ENCODE assay signal across 8 cellular contexts in genomic region chr17:76252040-76252954, GRCh38. TPM values are rescaled to one million over a fixed set of nuclear protein-coding genes. Genes with fewer than 3 reads are reported as not detected.
DNase-seq lines count a peak whose midpoint lies in the region; ATAC-seq and TF ChIP-seq lines count a peak whose summit lies in the region.

No MANE protein-coding gene starts in this region.

- H3K4me2 ChIP-seq in hepatocyte = peak overlapping the region; percentile 41

- H3K4me1 Mint-ChIP-seq in stimulated activated effector memory CD8-positive, alpha-beta T cell treated with anti-CD3 and anti-CD28 coated beads, Interleukin-12 subunit alpha, Interleukin-12 subunit beta, amount 100 ng/mL, for 72 hours = peaks cover 51% of the 10 kb centered on the region

- H3K4me1 ChIP-seq in hepatocyte (ENCODE audit: insufficient read depth) = peaks cover 22% of the 10 kb centered on the region

- peak overlapping the region; percentile 71 for H3K4me3 Mint-ChIP-seq in stimulated activated effector memory CD8-positive, alpha-beta T cell treated with anti-CD3 and anti-CD28 coated beads, Interleukin-12 subunit alpha, Interleukin-12 subunit beta, amount 100 ng/mL, for 72 hours

- peaks cover 4 to 14% of the 10 kb centered on the region in 2 donors for H3K36me3 Mint-ChIP-seq in activated naive CD4-positive, alpha-beta T cell treated with anti-CD3 and anti-CD28 coated beads, Interleukin-2, amount 50 U/mL, for 72 hours
- H3K36me3 Mint-ChIP-seq in stimulated activated effector memory CD8-positive, alpha-beta T cell treated with anti-CD3 and anti-CD28 coated beads, Interleukin-12 subunit alpha, Interleukin-12 subunit beta, amount 100 ng/mL, for 72 hours = peaks cover 8% of the 10 kb centered on the region

- WGBS in hepatocyte (ENCODE audit: low lambda C conversion rate, missing lambda C conversion rate) = 62% methylated on average over 11 of the region's 11 CpGs

- DNase-seq in M059J (ENCODE audit: low read depth) = peak; percentile 99
- peak in 1 of 2 donors; percentile 55 for DNase-seq in activated naive CD4-positive, alpha-beta T cell treated with anti-CD3 and anti-CD28 coated beads, Interleukin-2, amount 50 U/mL, for 72 hours (ENCODE audit: low spot score in 2 of 2)
- peak; percentile 67 for DNase-seq in hepatocyte (ENCODE audit: low spot score)
- peak in 1 of 2 donors; percentile 70 for DNase-seq in stimulated activated effector memory CD8-positive, alpha-beta T cell treated with anti-CD3 and anti-CD28 coated beads, Interleukin-12 subunit alpha, Interleukin-12 subunit beta, amount 100 ng/mL, for 72 hours (ENCODE audit: low spot score in 2 of 2)
- DNase-seq in Ammon's horn (ENCODE audit: low spot score) = no peak
- no peak for DNase-seq in cerebellar cortex (ENCODE audit: low spot score)

- peaks cover 3 to 9% of the 10 kb centered on the region in 2 donors for H3K9me3 Mint-ChIP-seq in activated naive CD4-positive, alpha-beta T cell treated with anti-CD3 and anti-CD28 coated beads, Interleukin-2, amount 50 U/mL, for 72 hours
- no peaks in the 10 kb centered on the region for H3K9me3 Mint-ChIP-seq in stimulated activated effector memory CD8-positive, alpha-beta T cell treated with anti-CD3 and anti-CD28 coated beads, Interleukin-12 subunit alpha, Interleukin-12 subunit beta, amount 100 ng/mL, for 72 hours

- no peaks in the 10 kb centered on the region for H3K9me3 ChIP-seq in hepatocyte (ENCODE audit: low read depth)

- no peak overlapping the region for H3K4me3 ChIP-seq in hepatocyte

- TF ChIP-seq CTCF in hepatocyte (IDR thresholded peaks at IDR 0.05; ENCODE audit: poor library complexity) = no peak

- H3K79me2 ChIP-seq in hepatocyte = no peaks in the 10 kb centered on the region

- no peaks in the 10 kb centered on the region for H3K27me3 ChIP-seq in hepatocyte

- H3K9me2 ChIP-seq in hepatocyte (replicated peaks; ENCODE audit: insufficient read depth) = no peaks in the 10 kb centered on the region

- H3K36me3 ChIP-seq in hepatocyte (replicated peaks; ENCODE audit: insufficient read depth, low read depth) = no peaks in the 10 kb centered on the region

- peak overlapping the region; percentile 87 to 96 for H3K27ac Mint-ChIP-seq in activated naive CD4-positive, alpha-beta T cell treated with anti-CD3 and anti-CD28 coated beads, Interleukin-2, amount 50 U/mL, for 72 hours
- peak overlapping the region; percentile 90 for H3K27ac Mint-ChIP-seq in stimulated activated effector memory CD8-positive, alpha-beta T cell treated with anti-CD3 and anti-CD28 coated beads, Interleukin-12 subunit alpha, Interleukin-12 subunit beta, amount 100 ng/mL, for 72 hours

- no peaks in the 10 kb centered on the region for H4K20me1 ChIP-seq in hepatocyte (ENCODE audit: insufficient read depth, poor library complexity, severe bottlenecking)

- peak; percentile 66 for ATAC-seq in GM18861 (IDR thresholded peaks at IDR 0.05; ENCODE audit: unreplicated experiment)
- ATAC-seq in activated naive CD4-positive, alpha-beta T cell treated with anti-CD3 and anti-CD28 coated beads, Interleukin-2, amount 50 U/mL, for 72 hours = peak; percentile 40 to 76
- ATAC-seq in stimulated activated effector memory CD8-positive, alpha-beta T cell treated with anti-CD3 and anti-CD28 coated beads, Interleukin-12 subunit alpha, Interleukin-12 subunit beta, amount 100 ng/mL, for 72 hours = peak; percentile 90
- ATAC-seq in HG03442 (IDR thresholded peaks at IDR 0.05; ENCODE audit: unreplicated experiment) = no peak

- H2AFZ ChIP-seq in hepatocyte = peak overlapping the region; percentile 1

- peak overlapping the region; percentile 71 for H3K27ac ChIP-seq in hepatocyte

RNA-seq across cellular contexts. Expression of gene RNF157, which starts 12.0 kb away (rescaled TPM):
- 4.1 and 6.7 TPM in 2 replicates for total RNA-seq in M059J (2014; rRNA removed; shearing (Covaris generic))
- 10 to 100 TPM; 22.0 to 35.1 TPM for total RNA-seq in activated naive CD4-positive, alpha-beta T cell treated with anti-CD3 and anti-CD28 coated beads, Interleukin-2, amount 50 U/mL, for 72 hours
- total RNA-seq in hepatocyte = 8.6 and 8.9 TPM in 2 replicates
- 4.8 and 5.0 TPM in 2 replicates for polyA plus RNA-seq in hepatocyte

RNA-seq across cellular contexts. Expression of gene UBALD2, which starts 12.9 kb away (rescaled TPM):
- 11.8 and 25.6 TPM in 2 replicates for total RNA-seq in M059J (2014; rRNA removed; shearing (Covaris generic))
- 100 to 1,000 TPM; 262 to 294 TPM for total RNA-seq in activated naive CD4-positive, alpha-beta T cell treated with anti-CD3 and anti-CD28 coated beads, Interleukin-2, amount 50 U/mL, for 72 hours
- total RNA-seq in hepatocyte = 10.2 and 10.8 TPM in 2 replicates
- 13.1 and 16.4 TPM in 2 replicates for polyA plus RNA-seq in hepatocyte

RNA-seq across cellular contexts. Expression of gene QRICH2, which starts 55.8 kb away (rescaled TPM):
- total RNA-seq in M059J (2014; rRNA removed; shearing (Covaris generic)) = 1.7 and 1.9 TPM in 2 replicates
- 1 to 10 TPM in 1 of 2 donors, under 1 TPM in 1; 0.46 to 1.8 TPM for total RNA-seq in activated naive CD4-positive, alpha-beta T cell treated with anti-CD3 and anti-CD28 coated beads, Interleukin-2, amount 50 U/mL, for 72 hours
- total RNA-seq in hepatocyte = 2.8 and 3.6 TPM in 2 replicates
- 2.3 and 2.9 TPM in 2 replicates for polyA plus RNA-seq in hepatocyte

Comparison
In these comparisons a context has a peak if more than half of its experiments do, and no peak if none do; other contexts are left out.
1. DNase-seq: peak in M059J (single experiment) and hepatocyte (single experiment); none in Ammon's horn (single experiment) and cerebellar cortex (single experiment).